ENCODE assay signal across 17 cellular contexts in the genomic region with DNA sequence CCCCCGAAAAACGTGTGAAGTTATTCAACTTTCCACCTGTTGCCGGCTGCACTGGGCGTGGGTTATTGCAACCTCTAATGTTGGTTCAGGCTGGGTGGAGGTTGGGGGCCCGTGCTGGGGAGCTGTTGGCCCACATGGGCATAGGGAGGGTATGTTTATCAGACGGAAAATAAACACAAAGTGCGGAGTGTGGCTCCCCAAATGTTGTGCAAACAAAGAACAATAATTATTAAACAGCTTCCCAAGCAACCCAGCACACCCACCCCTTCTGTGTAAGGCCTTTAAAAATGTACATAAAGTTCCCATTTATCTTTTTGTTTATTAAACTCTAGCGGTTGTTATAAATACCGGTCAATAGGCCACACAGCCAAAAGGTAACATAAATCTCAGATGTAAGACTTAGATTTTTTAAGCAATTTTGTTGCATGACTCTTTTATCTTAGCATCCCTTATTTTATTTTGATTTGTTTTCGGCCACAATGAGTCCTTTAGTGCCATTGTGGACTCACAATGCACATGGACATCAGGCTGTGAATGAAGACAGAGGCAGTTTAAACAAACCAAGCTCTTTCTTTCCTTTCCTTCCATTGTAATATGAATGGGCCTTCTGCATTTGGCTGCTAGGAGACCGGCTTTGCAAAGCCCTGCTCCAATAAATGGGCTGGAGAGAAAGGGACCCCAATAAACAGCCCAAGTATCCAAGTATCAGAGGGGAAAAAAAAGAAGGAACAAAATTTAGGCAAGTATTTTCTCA. TPM values are rescaled to one million over a fixed set of nuclear protein-coding genes. Genes with fewer than 3 reads are reported as not detected.
A peak's percentile ranks its signal among the peaks of the same experiment; 100 is the strongest.
DNase-seq lines count a peak whose midpoint lies in the region; ATAC-seq and TF ChIP-seq lines count a peak whose summit lies in the region.
"Had no signal": no experiment of that assay in that cellular context is flagged by ENCODE, and none has a peak within 500 bp of the region (broad histone marks: within the 10 kb centered on the region; RNA-seq: fewer than 3 reads in every experiment).

No MANE protein-coding gene starts in this region.

- no peak overlapping the region for H3K4me2 ChIP-seq in PC-3 (ENCODE audit: low read length)

- H4K20me1 ChIP-seq in PC-3 (ENCODE audit: low read length) = no peaks in the 10 kb centered on the region

- H3K27me3 ChIP-seq in HAP-1 (ENCODE audit: low read depth) (peaks cover 23% of the 10 kb centered on the region), neuron (ENCODE audit: insufficient read depth, low read length) (no peaks in the 10 kb centered on the region), PC-3 (ENCODE audit: low read length) (peaks cover 25% of the 10 kb centered on the region)

- intact Hi-C loops in PC-3 (cut with micrococcal nuclease) = no loop called here

- no peaks in the 10 kb centered on the region for H3F3A ChIP-seq in PC-3 (ENCODE audit: low read length, unreplicated experiment)

- no peak overlapping the region for H3K9ac ChIP-seq in PC-3 (ENCODE audit: low read length)

- no peaks in the 10 kb centered on the region for H3K9me2 ChIP-seq in PC-3 (replicated peaks; ENCODE audit: low read length)

- H3K9me3 ChIP-seq in HAP-1 (peaks cover 7% of the 10 kb centered on the region), neuron (ENCODE audit: low read length) (peaks cover 2% of the 10 kb centered on the region), PC-3 (ENCODE audit: low read length) (no peaks in the 10 kb centered on the region)
- H3K9me3 ChIP-seq: BE2C, tibial nerve had no signal

- BruUV-seq in PC-3 (replicated peaks; lab: Mats Ljungman, UMichigan) = no TSS peak

- POLR2A ChIA-PET in PC-3 (lab: Charles Lee; ENCODE audit: unreplicated experiment) = no interaction called here

- DNase-seq in HAP-1 (ENCODE audit: low spot score in 2 of 2) (peak; percentile 74 to 87), NCI-H748 treated with DMSO at 0.1 percent for 48 hours (lab: John Stamatoyannopoulos, UW) (peak; percentile 86), globus pallidus (ENCODE audit: low spot score) (peak; percentile 90), PC-3 (no peak), NCI-H1048 (lab: John Stamatoyannopoulos, UW) (no peak), T1000 (lab: John Stamatoyannopoulos, UW) (no peak)
- DNase-seq: activated CD4-positive, alpha-beta T cell treated with anti-CD3 and anti-CD28 coated beads for 1 hour; activated gamma-delta T cell treated with Interleukin-2 at 50 U/mL for 16 hours; BE2C; islet precursor cell; mesenchymal stem cell; T-helper 9 cell had no signal

- CTCF ChIA-PET in PC-3 (lab: Charles Lee) = no interaction called here

- H3K4me1 ChIP-seq in HAP-1 (peaks cover 21% of the 10 kb centered on the region), neuron (ENCODE audit: insufficient read depth, low read length) (peaks cover 54% of the 10 kb centered on the region), PC-3 (ENCODE audit: insufficient read depth, low read length) (peaks cover 4% of the 10 kb centered on the region)
- H3K4me1 ChIP-seq: BE2C had no signal

- H3K27ac ChIP-seq in PC-3 (ENCODE audit: low read length) = no peak overlapping the region
- H3K27ac ChIP-seq: tibial nerve had no signal

- TF ChIP-seq CTCF in PC-3 (conservative IDR thresholded peaks at IDR 0.05; ENCODE audit: low read depth, low read length) = no peak

- H3K4me3 ChIP-seq in HAP-1 (no peak overlapping the region), neuron (ENCODE audit: low read length) (peak overlapping the region; percentile 2), PC-3 (ENCODE audit: low read length) (no peak overlapping the region)
- H3K4me3 ChIP-seq: smooth muscle cell, tibial nerve had no signal

- no peak overlapping the region for H2AFZ ChIP-seq in neuron (ENCODE audit: low read depth, low read length)
- no peak overlapping the region for H2AFZ ChIP-seq in PC-3 (ENCODE audit: low read length)

- ATAC-seq in PC-3 = no peak
- no peak for ATAC-seq in GM21360 (IDR thresholded peaks at IDR 0.05; ENCODE audit: unreplicated experiment)
- ATAC-seq: esophagus mucosa had no signal

- H3K79me2 ChIP-seq in PC-3 (ENCODE audit: low read length) = no peaks in the 10 kb centered on the region

- H3K36me3 ChIP-seq in HAP-1 (replicated peaks) (no peaks in the 10 kb centered on the region), neuron (ENCODE audit: insufficient read depth, low read length) (no peaks in the 10 kb centered on the region), PC-3 (ENCODE audit: low read depth, low read length) (no peaks in the 10 kb centered on the region)
- H3K36me3 ChIP-seq: BE2C, tibial nerve had no signal

- in situ Hi-C loops in HAP-1 (cut with MboI; ENCODE audit: low sequenced_read_pairs) = no loop called here

RNA-seq across cellular contexts. Expression of a gene that starts 6.9 kb away (rescaled TPM):
- total RNA-seq in PC-3 (2014; rRNA removed) = 0.84 and 1.2 TPM in 2 replicates

RNA-seq across cellular contexts. Expression of a gene that starts 8.8 kb away (rescaled TPM):
- total RNA-seq in PC-3 (2014; rRNA removed) = 8.7 and 11.5 TPM in 2 replicates

Comparison
In these comparisons a context has a peak if more than half of its experiments do, and no peak if none do; other contexts are left out.
1. DNase-seq: peak in HAP-1 (2 of 2), NCI-H748 treated with DMSO at 0.1 percent for 48 hours (single experiment) and globus pallidus (single experiment); none in PC-3 (single experiment), NCI-H1048 (single experiment) and T1000 (single experiment).